Comparison of ENCODE assay signal across 20 cellular contexts in the genomic region with DNA sequence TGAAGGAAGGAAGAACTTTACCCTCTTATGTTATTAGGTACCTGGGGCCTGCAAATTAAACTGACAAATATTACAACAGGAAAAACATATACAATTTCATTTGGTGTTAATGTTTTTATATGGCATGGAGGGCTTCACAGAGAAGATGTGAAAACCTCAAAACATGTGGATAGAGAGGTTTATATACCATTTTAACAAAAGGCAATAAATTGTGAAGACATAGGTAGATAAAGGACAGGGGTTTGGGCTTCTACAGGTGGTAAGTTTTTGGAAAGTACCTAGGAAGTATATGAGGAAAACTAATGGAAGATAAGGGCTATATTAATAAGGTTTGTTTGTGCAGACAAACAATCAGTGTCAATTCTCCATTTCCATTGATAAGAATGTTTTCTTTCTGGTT.
DNase-seq lines count a peak whose midpoint lies in the region; ATAC-seq, FAIRE-seq and TF ChIP-seq lines count a peak whose summit lies in the region.
"Had no signal": no experiment of that assay in that cellular context is flagged by ENCODE, and none has a peak within 500 bp of the region (broad histone marks: within the 10 kb centered on the region; RNA-seq: fewer than 3 reads in every experiment).

No MANE protein-coding gene starts in this region.

- FAIRE-seq in frontal cortex (lab: Jason Lieb, UNC): no peak
- FAIRE-seq: A549, D721Med, G401.6, GM12891 had no signal

- H3K27ac Mint-ChIP-seq in CD8-positive, alpha-beta T cell: peak overlapping the region; percentile 17
- no peak overlapping the region for H3K27ac Mint-ChIP-seq in endodermal cell
- H3K27ac Mint-ChIP-seq in glutamatergic neuron (ENCODE audit: unreplicated experiment): no peak overlapping the region
- no peak overlapping the region for H3K27ac Mint-ChIP-seq in Caco-2 (ENCODE audit: unreplicated experiment)
- H3K27ac Mint-ChIP-seq: B cell; CD4-positive, alpha-beta T cell had no signal

- no peaks in the 10 kb centered on the region for H3K36me3 ChIP-seq in CD8-positive, alpha-beta T cell (ENCODE audit: insufficient read depth, low read length)
- H3K36me3 ChIP-seq in endodermal cell (ENCODE audit: control insufficient read depth, insufficient read depth, low read length): no peaks in the 10 kb centered on the region
- H3K36me3 ChIP-seq in Caco-2 (ENCODE audit: control insufficient read depth, insufficient read depth, low read length): no peaks in the 10 kb centered on the region

- no peak overlapping the region for H3K27ac ChIP-seq in CD8-positive, alpha-beta T cell (ENCODE audit: low read depth, low read length)
- no peak overlapping the region for H3K27ac ChIP-seq in endodermal cell (ENCODE audit: low read depth, low read length)
- H3K27ac ChIP-seq: 22Rv1; A549; BLaER1 treated with 17β-estradiol and CSF1 and Interleukin-3, amounts not matched to agents 10 nM and 100 nM; C4-2B had no signal

- H3K4me3 Mint-ChIP-seq in CD8-positive, alpha-beta T cell: no peak overlapping the region
- H3K4me3 Mint-ChIP-seq in endodermal cell: no peak overlapping the region
- H3K4me3 Mint-ChIP-seq in glutamatergic neuron (ENCODE audit: unreplicated experiment): peak overlapping the region; percentile 2
- H3K4me3 Mint-ChIP-seq in Caco-2 (ENCODE audit: unreplicated experiment): no peak overlapping the region
- H3K4me3 Mint-ChIP-seq: B cell; CD4-positive, alpha-beta T cell; CD8-positive, alpha-beta memory T cell had no signal

- CTCF ChIA-PET in CD8-positive, alpha-beta T cell (lab: Charles Lee): no interaction called here
- CTCF ChIA-PET in Caco-2 (lab: Charles Lee): no interaction called here

- H3K9me3 ChIP-seq in CD8-positive, alpha-beta T cell (ENCODE audit: low read length): peaks cover 4% of the 10 kb centered on the region
- H3K9me3 ChIP-seq in endodermal cell (ENCODE audit: control insufficient read depth, low read length) (peaks cover 39% of the 10 kb centered on the region), Caco-2 (peaks cover 6% of the 10 kb centered on the region; the same call in 1 of the 2 replicates)

- H3K27me3 ChIP-seq in CD8-positive, alpha-beta T cell (ENCODE audit: insufficient read depth, low read length): no peaks in the 10 kb centered on the region
- H3K27me3 ChIP-seq in endodermal cell (ENCODE audit: control insufficient read depth, insufficient read depth, low read length, poor library complexity, severe bottlenecking) (no peaks in the 10 kb centered on the region), Caco-2 (replicated peaks; ENCODE audit: control insufficient read depth, insufficient read depth, low read length) (no peaks in the 10 kb centered on the region)
- H3K27me3 ChIP-seq: BLaER1 treated with 17β-estradiol and CSF1 and Interleukin-3, amounts not matched to agents 10 nM and 100 nM had no signal

- no peaks in the 10 kb centered on the region for H3K27me3 Mint-ChIP-seq in CD8-positive, alpha-beta T cell (ENCODE audit: low read depth)
- peaks cover 7% of the 10 kb centered on the region for H3K27me3 Mint-ChIP-seq in endodermal cell (ENCODE audit: insufficient read depth)
- H3K27me3 Mint-ChIP-seq in glutamatergic neuron (ENCODE audit: unreplicated experiment): no peaks in the 10 kb centered on the region
- H3K27me3 Mint-ChIP-seq in Caco-2 (ENCODE audit: insufficient read depth, unreplicated experiment): no peaks in the 10 kb centered on the region
- H3K27me3 Mint-ChIP-seq: B cell; CD4-positive, alpha-beta T cell; CD8-positive, alpha-beta memory T cell had no signal

- no peak overlapping the region for H3K9ac ChIP-seq in endodermal cell (ENCODE audit: extremely low read depth, low read length, poor library complexity, severe bottlenecking)
- H3K9ac ChIP-seq: BLaER1 treated with 17β-estradiol and CSF1 and Interleukin-3, amounts not matched to agents 10 nM and 100 nM had no signal

- H3K36me3 Mint-ChIP-seq in CD8-positive, alpha-beta T cell: peaks cover 10% of the 10 kb centered on the region
- H3K36me3 Mint-ChIP-seq in endodermal cell (ENCODE audit: low read depth) (peaks cover 16% of the 10 kb centered on the region), glutamatergic neuron (ENCODE audit: unreplicated experiment) (peaks cover 10% of the 10 kb centered on the region), Caco-2 (ENCODE audit: insufficient read depth, unreplicated experiment) (no peaks in the 10 kb centered on the region)

- no peak for TF ChIP-seq CTCF in CD8-positive, alpha-beta T cell (IDR thresholded peaks at IDR 0.05)
- no peak for TF ChIP-seq CTCF in endodermal cell (conservative IDR thresholded peaks at IDR 0.05)
- TF ChIP-seq CTCF in glutamatergic neuron (IDR thresholded peaks at IDR 0.05; ENCODE audit: partially characterized antibody, unreplicated experiment): no peak
- TF ChIP-seq CTCF in Caco-2 (IDR thresholded peaks at IDR 0.05; ENCODE audit: insufficient read depth in 1 of 2, low read depth in 1 of 2, low read length in 1 of 2, severe bottlenecking in 1 of 2, unreplicated experiment in 1 of 2): no peak

- intact Hi-C loops in CD8-positive, alpha-beta T cell (cut with DNase I, micrococcal nuclease): no loop called here
- intact Hi-C loops in Caco-2 (cut with micrococcal nuclease; ENCODE audit: unreplicated experiment): no loop called here

- peaks cover 7% of the 10 kb centered on the region for H3K4me1 Mint-ChIP-seq in CD8-positive, alpha-beta T cell (ENCODE audit: low read depth)
- H3K4me1 Mint-ChIP-seq in endodermal cell (peaks cover 37% of the 10 kb centered on the region), glutamatergic neuron (ENCODE audit: low read depth, unreplicated experiment) (no peaks in the 10 kb centered on the region), Caco-2 (ENCODE audit: low read depth, unreplicated experiment) (no peaks in the 10 kb centered on the region)

- POLR2A ChIA-PET in CD8-positive, alpha-beta T cell (lab: Charles Lee): no interaction called here
- POLR2A ChIA-PET in Caco-2 (lab: Charles Lee): no interaction called here

- no peak for DNase-seq in CD8-positive, alpha-beta T cell
- DNase-seq in endodermal cell (no peak), glutamatergic neuron (no peak), frontal cortex (ENCODE audit: low spot score in 2 of 2) (no peak), Caco-2 (no peak)
- DNase-seq: AML-193; Calu3; CD4-positive, alpha-beta T cell; CD8-positive, alpha-beta memory T cell; COR-L47; DMS79 treated with DMSO at 0.1 percent for 48 hours; GF-D8 had no signal

- no TSS peak for BruUV-seq in Caco-2 (replicated peaks; lab: Mats Ljungman, UMichigan)

- peaks cover 2% of the 10 kb centered on the region for H3K4me1 ChIP-seq in CD8-positive, alpha-beta T cell (ENCODE audit: insufficient read depth, low read length)
- H3K4me1 ChIP-seq in endodermal cell (ENCODE audit: control insufficient read depth, insufficient read depth, low read length): no peaks in the 10 kb centered on the region
- H3K4me1 ChIP-seq in Caco-2: no peaks in the 10 kb centered on the region
- H3K4me1 ChIP-seq: A549 had no signal

- H3K9me3 Mint-ChIP-seq in CD8-positive, alpha-beta T cell: peaks cover 13% of the 10 kb centered on the region
- H3K9me3 Mint-ChIP-seq in endodermal cell (peaks cover 55% of the 10 kb centered on the region), glutamatergic neuron (ENCODE audit: unreplicated experiment) (peaks cover 3% of the 10 kb centered on the region), Caco-2 (ENCODE audit: unreplicated experiment) (peaks cover 24% of the 10 kb centered on the region)

- no peak for ATAC-seq in CD8-positive, alpha-beta T cell
- ATAC-seq: A549 had no signal

- no peak overlapping the region for H3K4me3 ChIP-seq in CD8-positive, alpha-beta T cell (ENCODE audit: low read depth, low read length)
- H3K4me3 ChIP-seq in endodermal cell (ENCODE audit: low read length) (peak overlapping the region; percentile 44), Caco-2 (ENCODE audit: low read depth, low read length) (no peak overlapping the region)
- H3K4me3 ChIP-seq: A549; BLaER1 treated with 17β-estradiol and CSF1 and Interleukin-3, amounts not matched to agents 10 nM and 100 nM had no signal
